Comparison of ENCODE assay signal across 13 cellular contexts in genomic region chr4:835148-836002, GRCh38. TPM values are rescaled to one million over a fixed set of nuclear protein-coding genes. Genes with fewer than 3 reads are reported as not detected.
A peak's percentile ranks its signal among the peaks of the same experiment; 100 is the strongest.
DNase-seq lines count a peak whose midpoint lies in the region; ATAC-seq, FAIRE-seq and TF ChIP-seq lines count a peak whose summit lies in the region.
"Had no signal": no experiment of that assay in that cellular context is flagged by ENCODE, and none has a peak within 500 bp of the region (broad histone marks: within the 10 kb centered on the region; RNA-seq: fewer than 3 reads in every experiment).

No MANE protein-coding gene starts in this region.

- BruUV-seq in K562 (replicated peaks; lab: Mats Ljungman, UMichigan): no TSS peak

- intact Hi-C loops in K562 (cut with micrococcal nuclease) (no loop called here), psoas muscle (cut with DNase I) (no loop called here)

- H3K27me3 ChIP-seq in K562 (ENCODE audit: control insufficient read depth in 2 of 2, insufficient read depth in 2 of 2, low read length in 2 of 2): peaks cover 14 to 33% of the 10 kb centered on the region in 2 experiments; a peak in 4 of 5 replicates
- H3K27me3 ChIP-seq in psoas muscle (ENCODE audit: insufficient read depth in 3 of 3, low read length in 2 of 3): peaks cover 0 to 17% (median 13%) of the 10 kb centered on the region in 3 donors
- H3K27me3 ChIP-seq: dorsolateral prefrontal cortex, thyroid gland had no signal

- no peak overlapping the region for H3K27ac ChIP-seq in K562 (ENCODE audit: extremely low read depth, low read depth, low read length)
- no peak overlapping the region for H3K27ac ChIP-seq in psoas muscle
- H3K27ac ChIP-seq: dorsolateral prefrontal cortex, thyroid gland had no signal

- H4K20me1 ChIP-seq in K562 (replicated peaks; ENCODE audit: control insufficient read depth, insufficient read depth, low read length): no peaks in the 10 kb centered on the region

- CTCF ChIA-PET in K562 (lab: Yijun Ruan, JAX; ENCODE audit: low intra/inter-chr PET ratio): no interaction called here

- peaks cover 0 to 30% of the 10 kb centered on the region in 2 experiments; a peak in 2 of 5 replicates for H3K4me1 ChIP-seq in K562 (replicated peaks in 1 of 2; ENCODE audit: control insufficient read depth in 2 of 2, insufficient read depth in 2 of 2, low read length in 2 of 2)
- no peaks in the 10 kb centered on the region for H3K4me1 ChIP-seq in psoas muscle
- H3K4me1 ChIP-seq: thyroid gland had no signal

- H3K4me3 ChIP-seq in K562 (no peak overlapping the region), psoas muscle (no peak overlapping the region)
- H3K4me3 ChIP-seq: dorsolateral prefrontal cortex, thyroid gland had no signal

- H3K9me1 ChIP-seq in K562 (ENCODE audit: control insufficient read depth, insufficient read depth, low read length): no peaks in the 10 kb centered on the region

- POLR2A ChIA-PET in K562 (lab: Yijun Ruan, JAX): interaction anchor here (0.6 kb wide), 1 partner anchor 22 kb away, joined by 5 read pairs; no protein-coding TSS in a partner anchor

- H2AFZ ChIP-seq in K562 (ENCODE audit: low read depth, low read length): no peak overlapping the region

- peak; percentile 33 to 77 (median 46) for DNase-seq in NCI-H1417 (lab: John Stamatoyannopoulos, UW)
- DNase-seq in NCI-H1417 treated with DMSO at 0.1 percent for 48 hours (lab: John Stamatoyannopoulos, UW): no peak
- peak; percentile 65 for DNase-seq in NCI-H146 treated with DMSO at 0.1 percent for 48 hours (lab: John Stamatoyannopoulos, UW; ENCODE audit: unreplicated experiment)
- DNase-seq in K562 (ENCODE audit: extremely low read depth in 1 of 4, low spot score in 3 of 4): no peak
- DNase-seq in psoas muscle: peak; percentile 11 to 39
- no peak for DNase-seq in cortex of kidney (lab: John Stamatoyannopoulos, UW)
- DNase-seq in nucleus accumbens (lab: John Stamatoyannopoulos, UW): no peak
- DNase-seq: 8988T, KG1, thyroid gland had no signal

- FAIRE-seq in K562 (lab: Jason Lieb, UNC): no peak

- no peak overlapping the region for H3K4me2 ChIP-seq in K562 (ENCODE audit: insufficient read depth, low read length)

- TF ChIP-seq CTCF in K562 (IDR thresholded peaks at IDR 0.05 in 2 of 3, conservative IDR thresholded peaks at IDR 0.05 in 1 of 3; ENCODE audit: insufficient read depth in 2 of 3, low read depth in 1 of 3, low read length in 3 of 3) (no peak), psoas muscle (IDR thresholded peaks at IDR 0.05) (no peak)

- no peaks in the 10 kb centered on the region for H3K79me2 ChIP-seq in K562 (ENCODE audit: control insufficient read depth, insufficient read depth, low read length)

- in situ Hi-C loops in K562 (cut with MboI): no loop called here

- H3K36me3 ChIP-seq in K562 (ENCODE audit: control insufficient read depth, insufficient read depth, low read length) (no peaks in the 10 kb centered on the region), psoas muscle (ENCODE audit: insufficient read depth in 1 of 2, low read depth in 1 of 2) (no peaks in the 10 kb centered on the region)
- H3K36me3 ChIP-seq: thyroid gland had no signal

- no peak for TF ChIP-seq EP300 in K562 (IDR thresholded peaks at IDR 0.05; ENCODE audit: low read length)

- no peak overlapping the region; a peak in 1 of 4 replicates for H3K9ac ChIP-seq in K562 (ENCODE audit: insufficient read depth in 1 of 2, low read depth in 2 of 2, low read length in 2 of 2)

- TF ChIP-seq POLR2A in K562 (conservative IDR thresholded peaks at IDR 0.05): no peak

- no peak for TF ChIP-seq RAD21 in K562 (CRISPR knock-in tag; conservative IDR thresholded peaks at IDR 0.05 in 1 of 2, IDR thresholded peaks at IDR 0.05 in 1 of 2)

- 23% methylated on average over 38 of the region's 46 CpGs for WGBS in K562 (ENCODE audit: insufficient coverage, low coverage, missing lambda C conversion rate)
- WGBS in psoas muscle, 3 donors: 79 to 82% (median 80%) methylated on average over 46 of the region's 46 CpGs

- H3K9me3 ChIP-seq in K562 (replicated peaks; ENCODE audit: control insufficient read depth, insufficient read depth, low read depth, low read length) (peaks cover 4% of the 10 kb centered on the region; the same call in 1 of the 2 replicates), psoas muscle (peaks cover 14% of the 10 kb centered on the region)
- H3K9me3 ChIP-seq: thyroid gland had no signal

- ATAC-seq in K562 (no peak), psoas muscle (no peak), HG03469 (IDR thresholded peaks at IDR 0.05; ENCODE audit: unreplicated experiment) (no peak)
- ATAC-seq: activated CD4-positive, CD25-positive, alpha-beta regulatory T cell treated with anti-CD3 and anti-CD28 coated beads, Interleukin-2, amount 50 U/mL, for 24 hours had no signal

TF ChIP-seq in K562, 482 proteins besides CTCF, POLR2A, EP300 and RAD21 (continues in another document):
- no peak for TF ChIP-seq CBX3 (IDR thresholded peaks at IDR 0.05; ENCODE audit: borderline replicate concordance in 1 of 2, low read length in 2 of 2)
- no peak for TF ChIP-seq ELF2 (CRISPR knock-in tag; IDR thresholded peaks at IDR 0.05)
- TF ChIP-seq BRCA1 (IDR thresholded peaks at IDR 0.05): no peak
- no peak for TF ChIP-seq BRCA1 (CRISPR knock-in tag; IDR thresholded peaks at IDR 0.05)
- no peak for TF ChIP-seq PHF21A (IDR thresholded peaks at IDR 0.05; ENCODE audit: borderline replicate concordance, low read depth)
- TF ChIP-seq ARID2 (IDR thresholded peaks at IDR 0.05): no peak
- no peak for TF ChIP-seq ZNF780A (CRISPR knock-in tag; IDR thresholded peaks at IDR 0.05)
- no peak for TF ChIP-seq HMGXB4 (CRISPR knock-in tag; IDR thresholded peaks at IDR 0.05)
- TF ChIP-seq CHD1 (IDR thresholded peaks at IDR 0.05; ENCODE audit: low read length): no peak
- TF ChIP-seq ZNF639 (CRISPR knock-in tag; conservative IDR thresholded peaks at IDR 0.05 in 1 of 2, IDR thresholded peaks at IDR 0.05 in 1 of 2): no peak
- TF ChIP-seq ZNF764 (CRISPR knock-in tag; IDR thresholded peaks at IDR 0.05; ENCODE audit: low read depth): no peak
- TF ChIP-seq SRF (CRISPR knock-in tag; IDR thresholded peaks at IDR 0.05): no peak
- no peak for TF ChIP-seq ZNF589 (CRISPR knock-in tag; IDR thresholded peaks at IDR 0.05; ENCODE audit: low read depth)
- TF ChIP-seq CREB3 (tag; conservative IDR thresholded peaks at IDR 0.05; ENCODE audit: low read depth): no peak

RNA-seq across cellular contexts. Expression of gene CPLX1, which starts 9.4 kb away (rescaled TPM):
- 1.1 and 1.5 TPM in 2 replicates for total RNA-seq in K562 (2011; cell fraction: chromatin; rRNA removed; ENCODE audit: low replicate concordance)
- 0.92 and 1.3 TPM in 2 replicates for total RNA-seq in K562 (2011; cell fraction: nucleolus; rRNA removed)
- 0.61 and 0.73 TPM in 2 replicates for total RNA-seq in K562 (2011; cell fraction: nucleoplasm; rRNA removed)
- total RNA-seq in K562 (2014; rRNA removed) (0.61 and 1.00 TPM in 2 replicates), K562 (2014; rRNA removed; fragmentation: Illumina TruSeq; extraction: Trizol) (not detected in 2 replicates), K562 (2015; rRNA removed; fragmentation: Illumina TruSeq; extraction: Trizol) (0.07 and 0.23 TPM in 2 replicates), K562 (2021) (2.1 and 3.3 TPM in 2 replicates), psoas muscle (1 to 10 TPM; 1.3 to 1.6 (median 1.5) TPM)
- polyA plus RNA-seq in K562 (2011; rRNA removed) (0.17 and 0.23 TPM in 2 replicates), K562 (2014; fragmentation: Illumina TruSeq; extraction: Trizol) (0.12 and 0.21 TPM in 2 replicates), K562 (2014; fragmentation: Nextera tagmentation; extraction: Ambion mirVana) (under 1 TPM in 1 of 2 experiments, not detected in 1; 0.03 TPM), K562 (2014; rRNA removed) (0.55 and 1.3 TPM in 2 replicates), psoas muscle (1 to 10 TPM in 1 of 3 donors, under 1 TPM in 2; 0.44 to 2.3 (median 0.66) TPM)
- polyA plus RNA-seq in K562 (2011; cell fraction: cytosol; rRNA removed): 0.04 and 0.33 TPM in 2 replicates
- 1.2 and 4.9 TPM in 2 replicates for polyA plus RNA-seq in K562 (2011; cell fraction: nucleus; rRNA removed)
- polyA plus RNA-seq in K562 (2012): 0.50 and 1.6 TPM in 2 replicates
- 0.18 TPM in 1 of 2 replicates, not detected in the other for polyA minus RNA-seq in K562 (2011; rRNA and poly(A)+ RNA removed)
- 2.2 TPM in 1 of 2 replicates, not detected in the other for polyA minus RNA-seq in K562 (2011; cell fraction: cytosol; rRNA and poly(A)+ RNA removed)
- 0.27 TPM in 1 of 2 replicates, not detected in the other for polyA minus RNA-seq in K562 (2011; cell fraction: nucleus; rRNA and poly(A)+ RNA removed)

Comparison
In these comparisons a context has a peak if more than half of its experiments do, and no peak if none do; other contexts are left out.
1. DNase-seq: peak in NCI-H1417 (3 of 3), NCI-H146 treated with DMSO at 0.1 percent for 48 hours (single experiment) and psoas muscle (2 of 2); none in NCI-H1417 treated with DMSO at 0.1 percent for 48 hours (single experiment), K562 (0 of 4), cortex of kidney (single experiment) and nucleus accumbens (0 of 56).